In genomic region chr9:79695531-79696218, GRCh38 we compare ENCODE assay signal across 1 cellular context.
TF ChIP-seq lines count a peak whose summit lies in the region.

No MANE protein-coding gene starts in this region.

TF ChIP-seq in GM23338, 12 proteins besides CTCF, POLR2A, EP300 and RAD21 (continued from another document):
- TF ChIP-seq ZNF462 (CRISPR knock-in tag; IDR thresholded peaks at IDR 0.05): no peak
- no peak for TF ChIP-seq ZNF331 (CRISPR knock-in tag; IDR thresholded peaks at IDR 0.05; ENCODE audit: low read depth)
- no peak for TF ChIP-seq JUNB (IDR thresholded peaks at IDR 0.05; ENCODE audit: unreplicated experiment)
- no peak for TF ChIP-seq REST (IDR thresholded peaks at IDR 0.05; ENCODE audit: unreplicated experiment)
- no peak for TF ChIP-seq EZH2 (IDR thresholded peaks at IDR 0.05; ENCODE audit: low read depth, unreplicated experiment)
- no peak for TF ChIP-seq ETS1 (IDR thresholded peaks at IDR 0.05)
- TF ChIP-seq NANOG (IDR thresholded peaks at IDR 0.05; ENCODE audit: borderline replicate concordance): no peak
